In the genomic region with DNA sequence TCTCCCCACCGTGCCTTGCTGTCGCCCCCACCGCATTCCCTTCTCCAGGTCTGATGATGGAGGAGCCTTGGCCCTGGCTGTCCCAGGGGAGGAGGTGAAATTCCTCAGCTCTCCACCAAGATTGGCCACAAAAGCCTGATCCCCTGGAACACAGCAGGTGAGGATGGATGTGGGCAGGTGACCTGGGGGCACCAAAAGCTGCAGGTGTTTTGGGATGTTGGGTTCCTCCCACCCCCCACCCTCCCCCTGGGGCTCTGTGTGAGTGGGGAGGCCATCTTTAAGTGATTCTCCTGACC, we compare ENCODE assay signal across 1 cellular context.
TF ChIP-seq lines count a peak whose summit lies in the region.

No MANE protein-coding gene starts in this region.

TF ChIP-seq in IMR-90, 13 proteins besides CTCF, POLR2A, EP300 and RAD21 (continued from another document):
- TF ChIP-seq MAZ (IDR thresholded peaks at IDR 0.05; ENCODE audit: borderline replicate concordance, low read depth, low read length) = no peak
- TF ChIP-seq, protein P1, sequence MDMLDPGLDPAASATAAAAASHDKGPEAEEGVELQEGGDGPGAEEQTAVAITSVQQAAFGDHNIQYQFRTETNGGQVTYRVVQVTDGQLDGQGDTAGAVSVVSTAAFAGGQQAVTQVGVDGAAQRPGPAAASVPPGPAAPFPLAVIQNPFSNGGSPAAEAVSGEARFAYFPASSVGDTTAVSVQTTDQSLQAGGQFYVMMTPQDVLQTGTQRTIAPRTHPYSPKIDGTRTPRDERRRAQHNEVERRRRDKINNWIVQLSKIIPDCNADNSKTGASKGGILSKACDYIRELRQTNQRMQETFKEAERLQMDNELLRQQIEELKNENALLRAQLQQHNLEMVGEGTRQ (IDR thresholded peaks at IDR 0.05; ENCODE audit: low read depth, low read length) = no peak
- no peak for TF ChIP-seq BHLHE40 (IDR thresholded peaks at IDR 0.05; ENCODE audit: low read depth, low read length)
- TF ChIP-seq, protein P2, sequence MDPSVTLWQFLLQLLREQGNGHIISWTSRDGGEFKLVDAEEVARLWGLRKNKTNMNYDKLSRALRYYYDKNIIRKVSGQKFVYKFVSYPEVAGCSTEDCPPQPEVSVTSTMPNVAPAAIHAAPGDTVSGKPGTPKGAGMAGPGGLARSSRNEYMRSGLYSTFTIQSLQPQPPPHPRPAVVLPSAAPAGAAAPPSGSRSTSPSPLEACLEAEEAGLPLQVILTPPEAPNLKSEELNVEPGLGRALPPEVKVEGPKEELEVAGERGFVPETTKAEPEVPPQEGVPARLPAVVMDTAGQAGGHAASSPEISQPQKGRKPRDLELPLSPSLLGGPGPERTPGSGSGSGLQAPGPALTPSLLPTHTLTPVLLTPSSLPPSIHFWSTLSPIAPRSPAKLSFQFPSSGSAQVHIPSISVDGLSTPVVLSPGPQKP (IDR thresholded peaks at IDR 0.05; ENCODE audit: borderline replicate concordance, low read depth, low read length) = no peak
- TF ChIP-seq MAFK (IDR thresholded peaks at IDR 0.05; ENCODE audit: low read depth, low read length) = no peak
- no peak for TF ChIP-seq CHD1 (IDR thresholded peaks at IDR 0.05; ENCODE audit: low read depth, low read length)
- TF ChIP-seq CEBPB (IDR thresholded peaks at IDR 0.05; ENCODE audit: low read depth, low read length) = no peak
